7 cellular contexts compared by ENCODE assay signal in genomic region chr15:45041538-45041937, GRCh38. TPM values are rescaled to one million over a fixed set of nuclear protein-coding genes. Genes with fewer than 3 reads are reported as not detected.
DNase-seq lines count a peak whose midpoint lies in the region; ATAC-seq, FAIRE-seq and TF ChIP-seq lines count a peak whose summit lies in the region.
"Not testable (repeated sequence)": the region's sequence is repeated elsewhere in the genome, so short reads cannot be mapped to it uniquely, and the experiment has no call there.

No MANE protein-coding gene starts in this region.

- not testable (repeated sequence) for H3K4me3 ChIP-seq in K562; fibroblast of pulmonary artery (replicated peaks; ENCODE audit: low read depth, low read length); heart left ventricle; stomach

- ATAC-seq in K562 (peak; percentile 36; the same call in 1 of the 3 replicates), heart left ventricle (peak; percentile 54 to 69 (median 59)), left ventricle myocardium superior (peak; percentile 60)

- TF ChIP-seq CTCF in K562 (IDR thresholded peaks at IDR 0.05 in 2 of 3, conservative IDR thresholded peaks at IDR 0.05 in 1 of 3; ENCODE audit: insufficient read depth in 2 of 3, low read depth in 1 of 3, low read length in 3 of 3) (peak in 2 of 3 experiments; percentile 4 to 44; a peak in 3 of 6 replicates), heart left ventricle (IDR thresholded peaks at IDR 0.05) (peak in 3 of 12 donors; percentile 10 to 21 (median 11)), stomach (IDR thresholded peaks at IDR 0.05) (peak in 1 of 7 experiments; percentile 14)
- TF ChIP-seq CTCF in fibroblast of pulmonary artery (IDR thresholded peaks at IDR 0.05; ENCODE audit: low read length, missing control alignments) = not testable (repeated sequence)

- not testable (repeated sequence) for FAIRE-seq in K562 (lab: Jason Lieb, UNC)

- intact Hi-C loops in K562 (cut with micrococcal nuclease) = loop anchor here (2.0 kb wide), 1 partner anchor 77 kb away; no protein-coding TSS in a partner anchor
- intact Hi-C loops in heart left ventricle (cut with DNase I); left ventricle myocardium superior (cut with micrococcal nuclease); stomach (cut with DNase I; ENCODE audit: low total_unique reads): not testable (repeated sequence)

- H3K27ac ChIP-seq in K562 (ENCODE audit: extremely low read depth, low read depth, low read length); heart left ventricle; stomach: not testable (repeated sequence)

- H3K79me2 ChIP-seq in K562 (ENCODE audit: control insufficient read depth, insufficient read depth, low read length) = not testable (repeated sequence)

- H4K20me1 ChIP-seq in K562 (replicated peaks; ENCODE audit: control insufficient read depth, insufficient read depth, low read length) = not testable (repeated sequence)

- H3K9ac ChIP-seq in K562 (ENCODE audit: insufficient read depth in 1 of 2, low read depth in 2 of 2, low read length in 2 of 2) = not testable (repeated sequence)

- TF ChIP-seq POLR2A in K562 (conservative IDR thresholded peaks at IDR 0.05); heart left ventricle (IDR thresholded peaks at IDR 0.05); stomach (IDR thresholded peaks at IDR 0.05): not testable (repeated sequence)

- not testable (repeated sequence) for H3K4me1 ChIP-seq in K562 (replicated peaks in 1 of 2; ENCODE audit: control insufficient read depth in 2 of 2, insufficient read depth in 2 of 2, low read length in 2 of 2); heart left ventricle
- peaks cover 9 to 29% (median 12%) of the 10 kb centered on the region in 4 donors for H3K4me1 ChIP-seq in stomach

- in situ Hi-C loops in K562 (cut with MboI) = loop anchor here (10.0 kb wide), 1 partner anchor 197 kb away; no protein-coding TSS in a partner anchor

- not testable (repeated sequence) for H3K4me2 ChIP-seq in K562 (ENCODE audit: insufficient read depth, low read length)

- TF ChIP-seq EP300 in K562 (IDR thresholded peaks at IDR 0.05; ENCODE audit: low read length); stomach (IDR thresholded peaks at IDR 0.05): not testable (repeated sequence)

- H3K36me3 ChIP-seq in K562 (ENCODE audit: control insufficient read depth, insufficient read depth, low read length); heart left ventricle; stomach: not testable (repeated sequence)

- H2AFZ ChIP-seq in K562 (ENCODE audit: low read depth, low read length) = not testable (repeated sequence)

- CTCF ChIA-PET in K562 (lab: Yijun Ruan, JAX; ENCODE audit: low intra/inter-chr PET ratio) = interaction anchor here (0.7 kb wide), 1 partner anchor 77 kb away, joined by 3 read pairs; no protein-coding TSS in a partner anchor

- not testable (repeated sequence) for H3K27me3 ChIP-seq in K562 (ENCODE audit: control insufficient read depth in 2 of 2, insufficient read depth in 2 of 2, low read length in 2 of 2); heart left ventricle; stomach

- H3K9me3 ChIP-seq in K562 (replicated peaks; ENCODE audit: control insufficient read depth, insufficient read depth, low read depth, low read length); heart left ventricle; stomach: not testable (repeated sequence)

- peak; percentile 5 for DNase-seq in CD1c-positive myeloid dendritic cell (ENCODE audit: extremely low spot score)
- peak in 1 of 4 experiments; percentile 47 for DNase-seq in K562 (ENCODE audit: extremely low read depth in 1 of 4, low spot score in 3 of 4)
- peak; percentile 32 for DNase-seq in fibroblast of pulmonary artery (ENCODE audit: low read depth)
- not testable (repeated sequence) for DNase-seq in heart left ventricle, left ventricle myocardium superior
- peak; percentile 50 for DNase-seq in medulla oblongata (ENCODE audit: extremely low spot score)
- DNase-seq in stomach = peak; percentile 47

- peak; percentile 35 to 66 for TF ChIP-seq RAD21 in K562 (CRISPR knock-in tag; conservative IDR thresholded peaks at IDR 0.05 in 1 of 2, IDR thresholded peaks at IDR 0.05 in 1 of 2)

- POLR2A ChIA-PET in K562 (lab: Yijun Ruan, JAX) = not testable (repeated sequence)

- BruUV-seq in K562 (replicated peaks; lab: Mats Ljungman, UMichigan) = not testable (repeated sequence)

- H3K9me1 ChIP-seq in K562 (ENCODE audit: control insufficient read depth, insufficient read depth, low read length) = not testable (repeated sequence)

- WGBS in K562 (ENCODE audit: insufficient coverage, low coverage, missing lambda C conversion rate) = 44% methylated on average over 5 of the region's 5 CpGs
- 51 to 60% (median 55%) methylated on average over 5 of the region's 5 CpGs for WGBS in heart left ventricle, 4 donors
- WGBS in stomach, 5 donors = 43 to 73% (median 47%) methylated on average over 5 of the region's 5 CpGs

RNA-seq across cellular contexts. Expression of gene SORD, which starts 18.5 kb away (rescaled TPM):
- 22.5 and 36.4 TPM in 2 replicates for total RNA-seq in K562 (2011; cell fraction: chromatin; rRNA removed; ENCODE audit: low replicate concordance)
- 26.7 and 27.8 TPM in 2 replicates for total RNA-seq in K562 (2011; cell fraction: nucleolus; rRNA removed)
- 32.0 and 36.6 TPM in 2 replicates for total RNA-seq in K562 (2011; cell fraction: nucleoplasm; rRNA removed)
- 38.5 and 39.3 TPM in 2 replicates for total RNA-seq in K562 (2014; rRNA removed)
- 22.7 and 28.3 TPM in 2 replicates for total RNA-seq in K562 (2014; rRNA removed; fragmentation: Illumina TruSeq; extraction: Trizol)
- 19.3 and 21.3 TPM in 2 replicates for total RNA-seq in K562 (2015; rRNA removed; fragmentation: Illumina TruSeq; extraction: Trizol)
- total RNA-seq in K562 (2021) = 43.8 and 44.6 TPM in 2 replicates
- polyA plus RNA-seq in K562 (2011; rRNA removed) = 62.2 and 79.2 TPM in 2 replicates
- 63.9 and 78.2 TPM in 2 replicates for polyA plus RNA-seq in K562 (2011; cell fraction: cytosol; rRNA removed)
- polyA plus RNA-seq in K562 (2011; cell fraction: nucleus; rRNA removed) = 64.5 and 74.7 TPM in 2 replicates
- 26.7 and 28.9 TPM in 2 replicates for polyA plus RNA-seq in K562 (2012)
- polyA plus RNA-seq in K562 (2014; fragmentation: Illumina TruSeq; extraction: Trizol) = 37.7 and 38.4 TPM in 2 replicates
- 10 to 100 TPM in 1 of 2 experiments, 1 to 10 TPM in 1; 5.9 to 14.1 TPM for polyA plus RNA-seq in K562 (2014; fragmentation: Nextera tagmentation; extraction: Ambion mirVana)
- 29.6 and 42.3 TPM in 2 replicates for polyA plus RNA-seq in K562 (2014; rRNA removed)
- 57.5 and 71.7 TPM in 2 replicates for polyA minus RNA-seq in K562 (2011; rRNA and poly(A)+ RNA removed)
- 36.1 and 36.4 TPM in 2 replicates for polyA minus RNA-seq in K562 (2011; cell fraction: cytosol; rRNA and poly(A)+ RNA removed)
- polyA minus RNA-seq in K562 (2011; cell fraction: nucleus; rRNA and poly(A)+ RNA removed) = 20.4 and 21.5 TPM in 2 replicates
- total RNA-seq in heart left ventricle = 10 to 100 TPM in 5 of 9 donors, 1 to 10 TPM in 4; 5.7 to 16.7 (median 11.0) TPM
- polyA plus RNA-seq in heart left ventricle = 1 to 10 TPM; 3.4 to 6.4 TPM
- 13.6 TPM for total RNA-seq in left ventricle myocardium superior
- 10 to 100 TPM in 3 of 5 donors, 1 to 10 TPM in 2; 5.5 to 43.3 (median 17.0) TPM for total RNA-seq in stomach
- polyA plus RNA-seq in stomach = 10 to 100 TPM; 10.5 to 33.5 (median 13.7) TPM
